Comparison of ENCODE assay signal across 10 cellular contexts in the genomic region with DNA sequence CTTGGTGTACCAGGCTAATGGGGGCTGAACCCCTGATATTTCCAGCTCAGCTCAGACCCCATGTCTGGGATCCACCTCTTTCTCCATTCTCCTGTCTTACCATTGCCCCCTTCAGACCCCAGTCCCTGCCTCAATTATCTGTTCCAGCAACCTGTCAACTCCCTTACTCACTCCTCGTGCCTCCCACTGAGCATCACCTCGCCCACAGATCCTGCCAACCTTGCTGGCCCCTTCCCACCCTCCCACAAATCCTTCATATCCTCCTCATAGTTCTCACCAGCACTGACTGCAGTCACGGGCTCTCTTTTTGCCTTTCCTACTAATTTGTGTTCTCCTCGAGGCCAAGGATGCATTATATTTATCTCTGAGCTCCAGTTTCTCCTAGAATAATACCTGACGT.
"Had no signal": no experiment of that assay in that cellular context is flagged by ENCODE, and none has a peak within 500 bp of the region (broad histone marks: within the 10 kb centered on the region; RNA-seq: fewer than 3 reads in every experiment).

No MANE protein-coding gene starts in this region.

- H3K4me3 ChIP-seq: GM23248, GM23338, HAP-1 had no signal

- H3K9me3 Mint-ChIP-seq: GM23338, HFFc6 had no signal

- H3K27ac Mint-ChIP-seq: GM23338, HFFc6 had no signal

- H3K9ac ChIP-seq: GM23248 had no signal

- DNase-seq: GM23248, GOT3, H7, H9, HCEC 1CT, HFFc6 had no signal

- ATAC-seq: GM23338, HCT116 had no signal

- H3K4me1 ChIP-seq: HAP-1 had no signal

- FAIRE-seq: H54 had no signal

- H2AFZ ChIP-seq: GM23248, GM23338 had no signal

- H3K27ac ChIP-seq: GM23248 had no signal

- H3K36me3 ChIP-seq: HAP-1 had no signal

- H3K9me3 ChIP-seq: HAP-1 had no signal

- H3K4me3 Mint-ChIP-seq: GM23338, H9, HFFc6 had no signal
